ENCODE assay signal across 8 cellular contexts in genomic region chr19:42282036-42282762, GRCh38. TPM values are rescaled to one million over a fixed set of nuclear protein-coding genes. Genes with fewer than 3 reads are reported as not detected.
DNase-seq lines count a peak whose midpoint lies in the region; ATAC-seq and TF ChIP-seq lines count a peak whose summit lies in the region.

No MANE protein-coding gene starts in this region.

- intact Hi-C loops in right lobe of liver (cut with DNase I): no loop called here

- TF ChIP-seq CTCF in astrocyte of the cerebellum (IDR thresholded peaks at IDR 0.05; ENCODE audit: low read depth, low read length, missing control alignments): no peak
- no peak for TF ChIP-seq CTCF in right lobe of liver (IDR thresholded peaks at IDR 0.05)
- TF ChIP-seq CTCF in tibial nerve (IDR thresholded peaks at IDR 0.05): no peak

- H3K4me1 ChIP-seq in right lobe of liver: peaks cover 0 to 60% (median 23%) of the 10 kb centered on the region in 4 donors
- peaks cover 3 to 81% (median 73%) of the 10 kb centered on the region in 4 donors for H3K4me1 ChIP-seq in tibial nerve

- H3K9me3 ChIP-seq in right lobe of liver: no peaks in the 10 kb centered on the region
- no peaks in the 10 kb centered on the region for H3K9me3 ChIP-seq in tibial nerve

- 53% methylated on average over 3 of the region's 5 CpGs for WGBS in right lobe of liver (ENCODE audit: insufficient coverage, low coverage, low lambda C conversion rate, missing lambda C conversion rate)
- 18 to 21% methylated on average over 5 of the region's 5 CpGs for WGBS in tibial nerve, 2 donors

- no peak for TF ChIP-seq EP300 in tibial nerve (IDR thresholded peaks at IDR 0.05)

- peaks cover 0 to 4% (median under 1%) of the 10 kb centered on the region in 4 donors for H3K36me3 ChIP-seq in right lobe of liver
- peaks cover 0 to 4% (median 0%) of the 10 kb centered on the region in 3 donors for H3K36me3 ChIP-seq in tibial nerve

- in situ Hi-C loops in astrocyte of the cerebellum (cut with HindIII; ENCODE audit: low sequenced_read_pairs): no loop called here

- H3K4me3 ChIP-seq in astrocyte of the cerebellum (ENCODE audit: low read depth, low read length): peak overlapping the region; percentile 75
- H3K4me3 ChIP-seq in right lobe of liver: no peak overlapping the region
- peak overlapping the region in 2 of 4 donors; percentile 82 to 90 for H3K4me3 ChIP-seq in tibial nerve

- no peaks in the 10 kb centered on the region for H3K27me3 ChIP-seq in right lobe of liver
- no peaks in the 10 kb centered on the region for H3K27me3 ChIP-seq in tibial nerve

- DNase-seq in activated CD8-positive, alpha-beta memory T cell treated with anti-CD3 and anti-CD28 coated beads, Interleukin-2, amount 50 U/mL, for 4 hours: peak; percentile 17
- DNase-seq in activated CD8-positive, alpha-beta memory T cell treated with anti-CD3 and anti-CD28 coated beads, Interleukin-2, amount 50 U/mL, for 48 hours: no peak
- DNase-seq in astrocyte of the cerebellum (ENCODE audit: low read depth) (no peak), right lobe of liver (peak in 2 of 3 donors; percentile 36 to 49), tibial nerve (ENCODE audit: low spot score in 2 of 2) (peak in 1 of 2 donors; percentile 34), OCI-M2 (lab: John Stamatoyannopoulos, UW; ENCODE audit: unreplicated experiment) (no peak), NCI-H446 treated with DMSO at 0.1 percent for 48 hours (lab: John Stamatoyannopoulos, UW) (no peak)

- no peak for ATAC-seq in right lobe of liver
- no peak for ATAC-seq in HG03460 (IDR thresholded peaks at IDR 0.05; ENCODE audit: unreplicated experiment)

- H3K27ac ChIP-seq in right lobe of liver: peak overlapping the region; percentile 6 to 90 (median 78)
- H3K27ac ChIP-seq in tibial nerve: peak overlapping the region; percentile 96 to 99 (median 97)

- TF ChIP-seq POLR2A in right lobe of liver (IDR thresholded peaks at IDR 0.05) (no peak), tibial nerve (IDR thresholded peaks at IDR 0.05) (no peak)

RNA-seq across cellular contexts. Expression of gene CIC, which starts 13.1 kb away (rescaled TPM):
- total RNA-seq in right lobe of liver: 10 to 100 TPM; 19.9 to 53.6 (median 35.2) TPM
- total RNA-seq in tibial nerve: 10 to 100 TPM; 27.0 to 74.1 (median 41.3) TPM

RNA-seq across cellular contexts. Expression of gene PRR19, which starts 19.7 kb away (rescaled TPM):
- under 1 TPM; 0.18 to 0.74 (median 0.21) TPM for total RNA-seq in right lobe of liver
- under 1 TPM in 2 of 4 donors, not detected in 2; 0.30 to 0.44 TPM for total RNA-seq in tibial nerve

RNA-seq across cellular contexts. Expression of gene PAFAH1B3, which starts 20.2 kb away (rescaled TPM):
- total RNA-seq in right lobe of liver (10 to 100 TPM in 1 of 6 experiments, 1 to 10 TPM in 5; 1.6 to 10.6 (median 5.0) TPM), tibial nerve (1 to 10 TPM; 3.8 to 9.0 (median 8.1) TPM)

RNA-seq across cellular contexts. Expression of gene ERF, which starts 27.3 kb away (rescaled TPM):
- total RNA-seq in right lobe of liver (10 to 100 TPM; 15.4 to 35.7 (median 30.5) TPM), tibial nerve (10 to 100 TPM; 30.4 to 42.6 (median 35.1) TPM)

RNA-seq across cellular contexts. Expression of gene TMEM145, which starts 30.9 kb away (rescaled TPM):
- total RNA-seq in right lobe of liver (under 1 TPM in 3 of 6 experiments, not detected in 3; 0.10 to 0.16 (median 0.12) TPM), tibial nerve (under 1 TPM in 1 of 4 donors, not detected in 3; 0.20 TPM)

Comparison
In these comparisons a context has a peak if more than half of its experiments do, and no peak if none do; other contexts are left out.
1. DNase-seq: peak in activated CD8-positive, alpha-beta memory T cell treated with anti-CD3 and anti-CD28 coated beads, Interleukin-2, amount 50 U/mL, for 4 hours (single experiment) and right lobe of liver (2 of 3); none in activated CD8-positive, alpha-beta memory T cell treated with anti-CD3 and anti-CD28 coated beads, Interleukin-2, amount 50 U/mL, for 48 hours (single experiment), astrocyte of the cerebellum (single experiment), OCI-M2 (single experiment) and NCI-H446 treated with DMSO at 0.1 percent for 48 hours (single experiment).